ENCODE assay signal across 15 cellular contexts in the genomic region with DNA sequence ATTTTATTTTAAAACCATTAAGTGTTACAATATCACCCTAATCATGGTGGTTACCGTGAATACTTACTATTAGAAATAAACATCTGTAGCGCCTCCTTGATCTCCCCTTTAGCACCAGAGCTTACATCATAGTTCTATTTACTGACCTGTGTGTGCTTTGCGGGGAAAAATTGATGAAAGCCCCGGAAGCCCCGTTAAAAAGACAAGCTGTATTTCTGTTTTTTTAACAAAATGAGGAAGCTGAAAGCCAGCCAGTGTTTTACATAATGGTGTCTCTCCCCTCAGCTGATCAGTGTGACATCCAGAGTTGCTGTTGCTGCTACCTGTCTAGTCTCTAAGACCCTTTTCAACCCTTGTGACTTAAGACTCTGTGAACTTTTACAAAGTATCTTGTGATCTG.
DNase-seq lines count a peak whose midpoint lies in the region; ATAC-seq and TF ChIP-seq lines count a peak whose summit lies in the region.
"Had no signal": no experiment of that assay in that cellular context is flagged by ENCODE, and none has a peak within 500 bp of the region (broad histone marks: within the 10 kb centered on the region; RNA-seq: fewer than 3 reads in every experiment).

No MANE protein-coding gene starts in this region.

- no peaks in the 10 kb centered on the region for H3K27me3 ChIP-seq in CD8-positive, alpha-beta T cell (ENCODE audit: insufficient read depth, low read length)
- no peaks in the 10 kb centered on the region for H3K27me3 ChIP-seq in body of pancreas
- H3K27me3 ChIP-seq: thyroid gland had no signal

- peaks cover 50% of the 10 kb centered on the region for H3K36me3 Mint-ChIP-seq in CD8-positive, alpha-beta T cell
- H3K36me3 Mint-ChIP-seq in IgD-negative memory B cell (peaks cover 5% of the 10 kb centered on the region), WTC11 (peaks cover 11% of the 10 kb centered on the region)
- peaks cover 23% of the 10 kb centered on the region for H3K36me3 Mint-ChIP-seq in activated naive CD4-positive, alpha-beta T cell treated with anti-CD3 and anti-CD28 coated beads, Interleukin-2, amount 10 ng/mL, durations not matched to agents 7 days and 5 days

- H3K36me3 ChIP-seq in CD8-positive, alpha-beta T cell (ENCODE audit: insufficient read depth, low read length), result peaks cover 6% of the 10 kb centered on the region
- peaks cover 0 to 5% of the 10 kb centered on the region in 2 donors for H3K36me3 ChIP-seq in body of pancreas (replicated peaks in 1 of 2; ENCODE audit: insufficient read depth in 1 of 2, low read depth in 2 of 2)

- no peak overlapping the region for H3K27ac Mint-ChIP-seq in CD8-positive, alpha-beta T cell
- H3K27ac Mint-ChIP-seq in IgD-negative memory B cell (peak overlapping the region; percentile 35 to 84 (median 78)), WTC11 (no peak overlapping the region)
- H3K27ac Mint-ChIP-seq in activated naive CD4-positive, alpha-beta T cell treated with anti-CD3 and anti-CD28 coated beads, Interleukin-2, amount 10 ng/mL, durations not matched to agents 7 days and 5 days, result no peak overlapping the region

- H3K9me3 ChIP-seq in CD8-positive, alpha-beta T cell (ENCODE audit: low read length), result no peaks in the 10 kb centered on the region
- no peaks in the 10 kb centered on the region for H3K9me3 ChIP-seq in body of pancreas
- H3K9me3 ChIP-seq: SK-N-SH, thyroid gland had no signal

- no peak for TF ChIP-seq CTCF in CD8-positive, alpha-beta T cell (IDR thresholded peaks at IDR 0.05)
- no peak for TF ChIP-seq CTCF in WTC11 (IDR thresholded peaks at IDR 0.05)
- TF ChIP-seq CTCF in body of pancreas (IDR thresholded peaks at IDR 0.05), result no peak

- CTCF ChIA-PET in CD8-positive, alpha-beta T cell (lab: Charles Lee), result interaction anchor here (1.4 kb wide), 1 partner anchor 622 kb away, joined by 4 read pairs; no protein-coding TSS in a partner anchor
- CTCF ChIA-PET in WTC11 (lab: Charles Lee), result interaction anchor here (1.9 kb wide), 1 partner anchor 11 kb away, joined by 5 read pairs; no protein-coding TSS in a partner anchor
- CTCF ChIA-PET in activated naive CD4-positive, alpha-beta T cell treated with anti-CD3 and anti-CD28 coated beads, Interleukin-2, amount 10 ng/mL, durations not matched to agents 7 days and 5 days (lab: Charles Lee), result no interaction called here

- no peaks in the 10 kb centered on the region for H3K4me1 ChIP-seq in CD8-positive, alpha-beta T cell (ENCODE audit: insufficient read depth, low read length)
- H3K4me1 ChIP-seq in body of pancreas, result no peaks in the 10 kb centered on the region
- H3K4me1 ChIP-seq: parathyroid adenoma had no signal

- POLR2A ChIA-PET in CD8-positive, alpha-beta T cell (lab: Charles Lee), result no interaction called here
- POLR2A ChIA-PET in WTC11 (lab: Charles Lee), result no interaction called here

- ATAC-seq in CD8-positive, alpha-beta T cell, result peak; percentile 44
- ATAC-seq in GM21528 (IDR thresholded peaks at IDR 0.05; ENCODE audit: low FRiP score, unreplicated experiment) (peak; percentile 57), WTC11 (no peak), HG02973 (IDR thresholded peaks at IDR 0.05; ENCODE audit: unreplicated experiment) (no peak), body of pancreas (no peak)

- no peaks in the 10 kb centered on the region for H3K27me3 Mint-ChIP-seq in CD8-positive, alpha-beta T cell (ENCODE audit: low read depth)
- no peaks in the 10 kb centered on the region for H3K27me3 Mint-ChIP-seq in IgD-negative memory B cell
- no peaks in the 10 kb centered on the region; the same call in 1 of the 2 replicates for H3K27me3 Mint-ChIP-seq in WTC11 (ENCODE audit: low read depth)
- H3K27me3 Mint-ChIP-seq in activated naive CD4-positive, alpha-beta T cell treated with anti-CD3 and anti-CD28 coated beads, Interleukin-2, amount 10 ng/mL, durations not matched to agents 7 days and 5 days, result no peaks in the 10 kb centered on the region
- H3K27me3 Mint-ChIP-seq: central memory CD8-positive, alpha-beta T cell had no signal

- peaks cover 9% of the 10 kb centered on the region for H3K4me1 Mint-ChIP-seq in CD8-positive, alpha-beta T cell (ENCODE audit: low read depth)
- H3K4me1 Mint-ChIP-seq in IgD-negative memory B cell, result peaks cover 11 to 17% (median 13%) of the 10 kb centered on the region in 3 donors
- peaks cover 5% of the 10 kb centered on the region; the same call in 1 of the 2 replicates for H3K4me1 Mint-ChIP-seq in WTC11
- H3K4me1 Mint-ChIP-seq in activated naive CD4-positive, alpha-beta T cell treated with anti-CD3 and anti-CD28 coated beads, Interleukin-2, amount 10 ng/mL, durations not matched to agents 7 days and 5 days, result no peaks in the 10 kb centered on the region
- H3K4me1 Mint-ChIP-seq: central memory CD8-positive, alpha-beta T cell had no signal

- H3K27ac ChIP-seq in CD8-positive, alpha-beta T cell (ENCODE audit: low read depth, low read length), result no peak overlapping the region
- no peak overlapping the region for H3K27ac ChIP-seq in body of pancreas
- H3K27ac ChIP-seq: parathyroid adenoma, thyroid gland had no signal

- TF ChIP-seq POLR2A in body of pancreas (IDR thresholded peaks at IDR 0.05), result no peak

- intact Hi-C loops in CD8-positive, alpha-beta T cell (cut with DNase I, micrococcal nuclease), result no loop called here
- intact Hi-C loops in body of pancreas (cut with DNase I), result no loop called here

- no peaks in the 10 kb centered on the region for H3K9me3 Mint-ChIP-seq in CD8-positive, alpha-beta T cell
- H3K9me3 Mint-ChIP-seq in IgD-negative memory B cell (no peaks in the 10 kb centered on the region), WTC11 (no peaks in the 10 kb centered on the region)
- H3K9me3 Mint-ChIP-seq in activated naive CD4-positive, alpha-beta T cell treated with anti-CD3 and anti-CD28 coated beads, Interleukin-2, amount 10 ng/mL, durations not matched to agents 7 days and 5 days, result no peaks in the 10 kb centered on the region
- H3K9me3 Mint-ChIP-seq: central memory CD8-positive, alpha-beta T cell had no signal

- no peak overlapping the region for H3K4me3 Mint-ChIP-seq in CD8-positive, alpha-beta T cell
- H3K4me3 Mint-ChIP-seq in IgD-negative memory B cell (peak overlapping the region in 3 of 4 donors; percentile 31 to 79 (median 71)), WTC11 (no peak overlapping the region)
- no peak overlapping the region for H3K4me3 Mint-ChIP-seq in activated naive CD4-positive, alpha-beta T cell treated with anti-CD3 and anti-CD28 coated beads, Interleukin-2, amount 10 ng/mL, durations not matched to agents 7 days and 5 days
- H3K4me3 Mint-ChIP-seq: central memory CD8-positive, alpha-beta T cell had no signal

- peak in 1 of 7 experiments; percentile 22 for DNase-seq in CD8-positive, alpha-beta T cell
- DNase-seq in WTC11 (ENCODE audit: low spot score) (no peak), NCI-H1048 (lab: John Stamatoyannopoulos, UW) (no peak), body of pancreas (no peak)
- DNase-seq in activated naive CD4-positive, alpha-beta T cell treated with anti-CD3 and anti-CD28 coated beads, Interleukin-2, amount 10 ng/mL, durations not matched to agents 7 days and 5 days, result no peak
- DNase-seq: kidney, midbrain, NCI-H187 treated with DMSO at 0.1 percent for 48 hours, SK-N-SH had no signal

- no peak overlapping the region for H3K4me3 ChIP-seq in CD8-positive, alpha-beta T cell (ENCODE audit: low read depth, low read length)
- no peak overlapping the region for H3K4me3 ChIP-seq in body of pancreas
- H3K4me3 ChIP-seq: thyroid gland had no signal

- WGBS in body of pancreas, 2 donors, result 60 to 76% methylated on average over 5 of the region's 5 CpGs

TF ChIP-seq in WTC11, 78 proteins besides CTCF, POLR2A, EP300 and RAD21:
- TF ChIP-seq GABPB1 (CRISPR knock-in tag; IDR thresholded peaks at IDR 0.05) (peak; percentile 39; the same call in 1 of the 2 replicates), ZNF416 (CRISPR knock-in tag; IDR thresholded peaks at IDR 0.05) (no peak), MXD4 (CRISPR knock-in tag; IDR thresholded peaks at IDR 0.05; ENCODE audit: borderline replicate concordance) (no peak)

Comparison
In these comparisons a context has a peak if more than half of its experiments do, and no peak if none do; other contexts are left out.
1. ATAC-seq: peak in CD8-positive, alpha-beta T cell (single experiment) and GM21528 (single experiment); none in WTC11 (single experiment), HG02973 (single experiment) and body of pancreas (single experiment).
2. H3K27ac Mint-ChIP-seq: peak in IgD-negative memory B cell (3 of 3); none in CD8-positive, alpha-beta T cell (single experiment), WTC11 (single experiment) and activated naive CD4-positive, alpha-beta T cell treated with anti-CD3 and anti-CD28 coated beads, Interleukin-2, amount 10 ng/mL, durations not matched to agents 7 days and 5 days (single experiment).
3. H3K4me3 Mint-ChIP-seq: peak in IgD-negative memory B cell (3 of 4); none in CD8-positive, alpha-beta T cell (single experiment), WTC11 (single experiment) and activated naive CD4-positive, alpha-beta T cell treated with anti-CD3 and anti-CD28 coated beads, Interleukin-2, amount 10 ng/mL, durations not matched to agents 7 days and 5 days (single experiment).